In the genomic region with DNA sequence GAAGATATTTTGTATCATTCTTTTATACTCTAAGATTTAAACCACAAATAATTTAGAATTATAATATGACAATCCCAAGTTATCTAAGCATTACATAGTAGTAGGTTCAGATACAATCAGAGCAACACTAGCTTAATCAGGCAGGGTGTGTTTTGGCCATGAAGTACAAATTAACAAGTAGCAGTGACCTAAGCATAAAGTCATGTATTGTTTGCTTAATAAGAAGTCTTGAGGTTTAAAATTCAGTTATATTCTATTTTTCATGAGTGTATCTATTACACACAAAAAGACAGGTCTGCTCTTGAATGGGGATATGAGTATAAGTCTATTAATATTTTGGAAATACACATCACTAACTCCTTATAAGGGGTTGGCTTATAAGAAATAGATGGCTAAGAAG, we compare ENCODE assay signal across 9 cellular contexts. TPM values are rescaled to one million over a fixed set of nuclear protein-coding genes. Genes with fewer than 3 reads are reported as not detected.
"Had no signal": no experiment of that assay in that cellular context is flagged by ENCODE, and none has a peak within 500 bp of the region (broad histone marks: within the 10 kb centered on the region; RNA-seq: fewer than 3 reads in every experiment).

No MANE protein-coding gene starts in this region.

- ATAC-seq: GM12878 had no signal

- FAIRE-seq: G401.6, GM12878, GM12891, GM12892, GM18507, GM19239 had no signal

- H3K4me3 ChIP-seq: GM12878 had no signal

- DNase-seq: GDM1, GF-D8 had no signal

RNA-seq across cellular contexts. Expression of a gene that starts 39.9 kb away (rescaled TPM):
- total RNA-seq: G401, GM12878 had no signal
